17 cellular contexts compared by ENCODE assay signal in the genomic region with DNA sequence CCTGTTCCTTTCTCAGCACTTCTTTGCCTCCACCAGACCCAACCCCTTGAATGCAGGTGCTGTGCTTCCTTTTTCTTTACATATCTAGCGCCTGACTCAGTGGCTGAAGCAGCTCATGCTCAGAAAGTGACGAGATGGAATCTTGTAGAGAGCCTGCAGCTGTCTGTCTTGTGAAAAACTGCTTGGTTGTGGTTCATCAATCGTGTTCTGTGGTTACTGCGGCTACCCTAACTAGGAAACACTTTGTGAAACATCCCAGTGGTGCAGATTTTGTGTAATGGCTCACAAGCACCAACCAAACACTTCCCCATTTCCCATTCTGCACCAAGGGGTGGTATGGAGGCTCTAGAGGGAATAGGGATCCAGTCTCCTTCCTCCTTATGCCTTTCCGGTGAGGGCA.
DNase-seq lines count a peak whose midpoint lies in the region; ATAC-seq and TF ChIP-seq lines count a peak whose summit lies in the region.
"Had no signal": no experiment of that assay in that cellular context is flagged by ENCODE, and none has a peak within 500 bp of the region (broad histone marks: within the 10 kb centered on the region; RNA-seq: fewer than 3 reads in every experiment).

No MANE protein-coding gene starts in this region.

- H3K27me3 ChIP-seq in right cardiac atrium (ENCODE audit: control insufficient read depth, insufficient read depth) (no peaks in the 10 kb centered on the region), upper lobe of right lung (no peaks in the 10 kb centered on the region)
- H3K27me3 ChIP-seq: spleen, suprapubic skin had no signal

- no peaks in the 10 kb centered on the region for H3K36me3 ChIP-seq in upper lobe of right lung
- H3K36me3 ChIP-seq: spleen, suprapubic skin had no signal

- intact Hi-C loops in Right ventricle myocardium superior (cut with DNase I): no loop called here
- intact Hi-C loops in right cardiac atrium (cut with DNase I): no loop called here
- intact Hi-C loops in upper lobe of right lung (cut with DNase I): no loop called here

- in situ Hi-C loops in GM13976 (cut with MboI; ENCODE audit: low sequenced_read_pairs, unreplicated experiment): no loop called here

- 79% methylated on average over 5 of the region's 5 CpGs for WGBS in right cardiac atrium

- H3K9me3 ChIP-seq in right cardiac atrium (ENCODE audit: control insufficient read depth, low read length): no peaks in the 10 kb centered on the region
- no peaks in the 10 kb centered on the region for H3K9me3 ChIP-seq in upper lobe of right lung
- H3K9me3 ChIP-seq: A549, spleen, suprapubic skin had no signal

- TF ChIP-seq CTCF in GM13976 (IDR thresholded peaks at IDR 0.05; ENCODE audit: borderline replicate concordance, control extremely low read depth, extremely low read depth, insufficient read depth, missing control alignments) (no peak), upper lobe of right lung (IDR thresholded peaks at IDR 0.05) (no peak)

- DNase-seq in Right ventricle myocardium superior: no peak
- no peak for DNase-seq in right cardiac atrium
- peak; percentile 35 for DNase-seq in SIG-M5 treated with dmso at 0.1 percent for 504 hours (lab: John Stamatoyannopoulos, UW; ENCODE audit: unreplicated experiment)
- DNase-seq in iris pigment epithelial cell (ENCODE audit: low read depth): peak; percentile 61
- DNase-seq in NCI-H1105 treated with DMSO at 0.1 percent for 48 hours (lab: John Stamatoyannopoulos, UW): no peak
- no peak for DNase-seq in GM13976 (ENCODE audit: low spot score)
- no peak for DNase-seq in upper lobe of right lung
- DNase-seq in NCI-H1417 treated with DMSO at 0.1 percent for 48 hours (lab: John Stamatoyannopoulos, UW): no peak
- DNase-seq: activated CD8-positive, alpha-beta memory T cell treated with anti-CD3 and anti-CD28 coated beads, Interleukin-2, amount 50 U/mL, for 4 hours; activated naive CD8-positive, alpha-beta T cell treated with anti-CD3 and anti-CD28 coated beads for 36 hours; Calu3; NCI-H187 treated with DMSO at 0.1 percent for 48 hours; NCI-H774; spleen had no signal

- H3K4me1 ChIP-seq in right cardiac atrium (ENCODE audit: control insufficient read depth, insufficient read depth, low read length) (no peaks in the 10 kb centered on the region), upper lobe of right lung (no peaks in the 10 kb centered on the region)
- H3K4me1 ChIP-seq: A549, spleen, suprapubic skin had no signal

- H3K4me3 ChIP-seq in right cardiac atrium (ENCODE audit: low read length) (no peak overlapping the region), upper lobe of right lung (no peak overlapping the region)
- H3K4me3 ChIP-seq: A549, SK-N-MC, spleen, suprapubic skin had no signal

- ATAC-seq in Right ventricle myocardium superior (ENCODE audit: poor library complexity) (peak; percentile 39), right cardiac atrium (no peak), upper lobe of right lung (no peak)
- ATAC-seq: A549 had no signal

- H3K27ac ChIP-seq in right cardiac atrium (ENCODE audit: low read length): no peak overlapping the region
- H3K27ac ChIP-seq in upper lobe of right lung: no peak overlapping the region
- H3K27ac ChIP-seq: A549, SK-N-MC, spleen, suprapubic skin had no signal

Comparison
In these comparisons a context has a peak if more than half of its experiments do, and no peak if none do; other contexts are left out.
1. DNase-seq: peak in SIG-M5 treated with dmso at 0.1 percent for 504 hours (single experiment) and iris pigment epithelial cell (single experiment); none in Right ventricle myocardium superior (single experiment), right cardiac atrium (0 of 3), NCI-H1105 treated with DMSO at 0.1 percent for 48 hours (single experiment), GM13976 (single experiment), upper lobe of right lung (single experiment) and NCI-H1417 treated with DMSO at 0.1 percent for 48 hours (single experiment).